In genomic region chr11:124536520-124536919, GRCh38 we compare ENCODE assay signal across 1 cellular context.
TF ChIP-seq lines count a peak whose summit lies in the region.

No MANE protein-coding gene starts in this region.

TF ChIP-seq in WTC11, 78 proteins besides CTCF, POLR2A, EP300 and RAD21 (continued from another document):
- TF ChIP-seq, protein P1, sequence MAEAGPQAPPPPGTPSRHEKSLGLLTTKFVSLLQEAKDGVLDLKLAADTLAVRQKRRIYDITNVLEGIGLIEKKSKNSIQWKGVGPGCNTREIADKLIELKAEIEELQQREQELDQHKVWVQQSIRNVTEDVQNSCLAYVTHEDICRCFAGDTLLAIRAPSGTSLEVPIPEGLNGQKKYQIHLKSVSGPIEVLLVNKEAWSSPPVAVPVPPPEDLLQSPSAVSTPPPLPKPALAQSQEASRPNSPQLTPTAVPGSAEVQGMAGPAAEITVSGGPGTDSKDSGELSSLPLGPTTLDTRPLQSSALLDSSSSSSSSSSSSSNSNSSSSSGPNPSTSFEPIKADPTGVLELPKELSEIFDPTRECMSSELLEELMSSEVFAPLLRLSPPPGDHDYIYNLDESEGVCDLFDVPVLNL (CRISPR knock-in tag; IDR thresholded peaks at IDR 0.05; ENCODE audit: borderline replicate concordance, low read depth), result no peak
- peak; percentile 58; the same call in 1 of the 2 replicates for TF ChIP-seq ZNF423 (CRISPR knock-in tag; IDR thresholded peaks at IDR 0.05)
- TF ChIP-seq SP1 (CRISPR knock-in tag; conservative IDR thresholded peaks at IDR 0.05), result no peak
- TF ChIP-seq MYBL2 (CRISPR knock-in tag; IDR thresholded peaks at IDR 0.05), result no peak
- TF ChIP-seq, protein P2, sequence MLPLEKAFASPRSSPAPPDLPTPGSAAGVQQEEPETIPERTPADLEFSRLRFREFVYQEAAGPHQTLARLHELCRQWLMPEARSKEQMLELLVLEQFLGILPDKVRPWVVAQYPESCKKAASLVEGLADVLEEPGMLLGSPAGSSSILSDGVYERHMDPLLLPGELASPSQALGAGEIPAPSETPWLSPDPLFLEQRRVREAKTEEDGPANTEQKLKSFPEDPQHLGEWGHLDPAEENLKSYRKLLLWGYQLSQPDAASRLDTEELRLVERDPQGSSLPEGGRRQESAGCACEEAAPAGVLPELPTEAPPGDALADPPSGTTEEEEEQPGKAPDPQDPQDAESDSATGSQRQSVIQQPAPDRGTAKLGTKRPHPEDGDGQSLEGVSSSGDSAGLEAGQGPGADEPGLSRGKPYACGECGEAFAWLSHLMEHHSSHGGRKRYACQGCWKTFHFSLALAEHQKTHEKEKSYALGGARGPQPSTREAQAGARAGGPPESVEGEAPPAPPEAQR (CRISPR knock-in tag; IDR thresholded peaks at IDR 0.05), result 0 out of 2 replicates have a peak, but pooled peaks have one; percentile 60
- TF ChIP-seq TP53 (CRISPR knock-in tag; IDR thresholded peaks at IDR 0.05), result no peak
- TF ChIP-seq CREM (CRISPR knock-in tag; IDR thresholded peaks at IDR 0.05), result no peak
- no peak for TF ChIP-seq ESRRA (CRISPR knock-in tag; IDR thresholded peaks at IDR 0.05; ENCODE audit: borderline replicate concordance)
- TF ChIP-seq, protein P3, sequence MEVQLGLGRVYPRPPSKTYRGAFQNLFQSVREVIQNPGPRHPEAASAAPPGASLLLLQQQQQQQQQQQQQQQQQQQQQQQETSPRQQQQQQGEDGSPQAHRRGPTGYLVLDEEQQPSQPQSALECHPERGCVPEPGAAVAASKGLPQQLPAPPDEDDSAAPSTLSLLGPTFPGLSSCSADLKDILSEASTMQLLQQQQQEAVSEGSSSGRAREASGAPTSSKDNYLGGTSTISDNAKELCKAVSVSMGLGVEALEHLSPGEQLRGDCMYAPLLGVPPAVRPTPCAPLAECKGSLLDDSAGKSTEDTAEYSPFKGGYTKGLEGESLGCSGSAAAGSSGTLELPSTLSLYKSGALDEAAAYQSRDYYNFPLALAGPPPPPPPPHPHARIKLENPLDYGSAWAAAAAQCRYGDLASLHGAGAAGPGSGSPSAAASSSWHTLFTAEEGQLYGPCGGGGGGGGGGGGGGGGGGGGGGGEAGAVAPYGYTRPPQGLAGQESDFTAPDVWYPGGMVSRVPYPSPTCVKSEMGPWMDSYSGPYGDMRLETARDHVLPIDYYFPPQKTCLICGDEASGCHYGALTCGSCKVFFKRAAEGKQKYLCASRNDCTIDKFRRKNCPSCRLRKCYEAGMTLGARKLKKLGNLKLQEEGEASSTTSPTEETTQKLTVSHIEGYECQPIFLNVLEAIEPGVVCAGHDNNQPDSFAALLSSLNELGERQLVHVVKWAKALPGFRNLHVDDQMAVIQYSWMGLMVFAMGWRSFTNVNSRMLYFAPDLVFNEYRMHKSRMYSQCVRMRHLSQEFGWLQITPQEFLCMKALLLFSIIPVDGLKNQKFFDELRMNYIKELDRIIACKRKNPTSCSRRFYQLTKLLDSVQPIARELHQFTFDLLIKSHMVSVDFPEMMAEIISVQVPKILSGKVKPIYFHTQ (CRISPR knock-in tag; IDR thresholded peaks at IDR 0.05), result no peak
- TF ChIP-seq EMX1 (CRISPR knock-in tag; IDR thresholded peaks at IDR 0.05), result 0 out of 2 replicates have a peak, but pooled peaks have one; percentile 43
- TF ChIP-seq FOXK1 (CRISPR knock-in tag; IDR thresholded peaks at IDR 0.05), result no peak
- peak; percentile 39; the same call in 1 of the 2 replicates for TF ChIP-seq ETV6 (CRISPR knock-in tag; IDR thresholded peaks at IDR 0.05)
- TF ChIP-seq ZNF138 (CRISPR knock-in tag; conservative IDR thresholded peaks at IDR 0.05), result no peak
- no peak for TF ChIP-seq TEAD4 (CRISPR knock-in tag; IDR thresholded peaks at IDR 0.05)
- TF ChIP-seq CBFB (CRISPR knock-in tag; IDR thresholded peaks at IDR 0.05; ENCODE audit: low read depth), result no peak
- TF ChIP-seq JAZF1 (CRISPR knock-in tag; IDR thresholded peaks at IDR 0.05), result no peak
- no peak for TF ChIP-seq USF2 (CRISPR knock-in tag; IDR thresholded peaks at IDR 0.05)
- no peak for TF ChIP-seq NR3C1 (CRISPR knock-in tag; conservative IDR thresholded peaks at IDR 0.05; ENCODE audit: low read depth)
- no peak for TF ChIP-seq GRHL2 (CRISPR knock-in tag; IDR thresholded peaks at IDR 0.05; ENCODE audit: insufficient replicate concordance, severe bottlenecking)
- 0 out of 2 replicates have a peak, but pooled peaks have one; percentile 12 for TF ChIP-seq MXD4 (CRISPR knock-in tag; IDR thresholded peaks at IDR 0.05; ENCODE audit: borderline replicate concordance)
- no peak for TF ChIP-seq ZBTB21 (CRISPR knock-in tag; IDR thresholded peaks at IDR 0.05; ENCODE audit: borderline replicate concordance)
- TF ChIP-seq ZNF532 (CRISPR knock-in tag; IDR thresholded peaks at IDR 0.05; ENCODE audit: borderline replicate concordance), result no peak
- TF ChIP-seq ZNF396 (CRISPR knock-in tag; IDR thresholded peaks at IDR 0.05; ENCODE audit: borderline replicate concordance), result 0 out of 2 replicates have a peak, but pooled peaks have one; percentile 5
- no peak for TF ChIP-seq NR1H2 (CRISPR knock-in tag; IDR thresholded peaks at IDR 0.05)
- no peak for TF ChIP-seq NFATC4 (CRISPR knock-in tag; IDR thresholded peaks at IDR 0.05)
